6 cellular contexts compared by ENCODE assay signal in genomic region chrX:48910926-48911406, GRCh38. TPM values are rescaled to one million over a fixed set of nuclear protein-coding genes. Genes with fewer than 3 reads are reported as not detected.
A peak's percentile ranks its signal among the peaks of the same experiment; 100 is the strongest.
DNase-seq lines count a peak whose midpoint lies in the region; ATAC-seq and TF ChIP-seq lines count a peak whose summit lies in the region.

No MANE protein-coding gene starts in this region.

- peak overlapping the region; percentile 90 for H3K4me2 ChIP-seq in KMS-11

- DNase-seq in A673 (ENCODE audit: low spot score) (peak; percentile 30), epithelial cell of esophagus (ENCODE audit: low read depth) (peak; percentile 25), spleen (no peak), AG08395 (ENCODE audit: low spot score) (no peak)

- H3K27me3 ChIP-seq in A673 (replicated peaks; ENCODE audit: insufficient read depth, low read depth, low read length, poor library complexity) = no peaks in the 10 kb centered on the region
- no peaks in the 10 kb centered on the region for H3K27me3 ChIP-seq in KMS-11 (ENCODE audit: insufficient read depth, low read depth)
- H3K27me3 ChIP-seq in spleen (replicated peaks in 1 of 7) = no peaks in the 10 kb centered on the region

- POLR2A ChIA-PET in A673 (lab: Charles Lee; ENCODE audit: low non-redundant PET) = no interaction called here

- no peak for TF ChIP-seq CTCF in A673 (conservative IDR thresholded peaks at IDR 0.05; ENCODE audit: low read depth, low read length)
- TF ChIP-seq CTCF in KMS-11 (conservative IDR thresholded peaks at IDR 0.05; ENCODE audit: low read depth, low read length) = no peak
- TF ChIP-seq CTCF in epithelial cell of esophagus (IDR thresholded peaks at IDR 0.05; ENCODE audit: insufficient read depth, low read depth, low read length, missing control alignments) = no peak
- TF ChIP-seq CTCF in spleen (IDR thresholded peaks at IDR 0.05 in 8 of 11, conservative IDR thresholded peaks at IDR 0.05 in 3 of 11) = peak in 1 of 11 experiments; percentile 3

- H4K20me1 ChIP-seq in KMS-11 (ENCODE audit: insufficient read depth) = peaks cover 16% of the 10 kb centered on the region

- peaks cover 21% of the 10 kb centered on the region for H3K79me2 ChIP-seq in KMS-11 (ENCODE audit: insufficient read depth, low read depth)

- CTCF ChIA-PET in A673 (lab: Charles Lee) = no interaction called here

- H3K4me3 ChIP-seq in A673 (ENCODE audit: low read depth, low read length, poor library complexity, severe bottlenecking) (peak overlapping the region; percentile 82), KMS-11 (IDR thresholded peaks at IDR 0.05; ENCODE audit: insufficient read depth, low read depth, low read length) (no peak overlapping the region), epithelial cell of esophagus (ENCODE audit: low read length) (peak overlapping the region; percentile 83), spleen (peak overlapping the region; percentile 53 to 85 (median 63))

- peaks cover 8% of the 10 kb centered on the region for H3K36me3 ChIP-seq in A673 (ENCODE audit: insufficient read depth, low read length, poor library complexity, severe bottlenecking)
- peaks cover 11% of the 10 kb centered on the region; the same call in 1 of the 2 replicates for H3K36me3 ChIP-seq in KMS-11 (ENCODE audit: insufficient read depth)
- H3K36me3 ChIP-seq in spleen = peaks cover 0 to 62% (median 19%) of the 10 kb centered on the region in 6 donors

- peak overlapping the region; percentile 50; the same call in 1 of the 2 replicates for H3K9ac ChIP-seq in KMS-11

- 1 to 38% (median 1%) methylated on average over 10 to 12 of the region's 12 CpGs for WGBS in spleen, 5 donors

- no peak overlapping the region for H2AFZ ChIP-seq in KMS-11 (ENCODE audit: low read depth)

- no TSS peak for BruUV-seq in A673 (replicated peaks; lab: Mats Ljungman, UMichigan)

- no peak for ATAC-seq in GM21786 (IDR thresholded peaks at IDR 0.05; ENCODE audit: unreplicated experiment)

- H3K27ac ChIP-seq in A673 (ENCODE audit: low read depth, low read length, poor library complexity, severe bottlenecking) (peak overlapping the region; percentile 73), KMS-11 (peak overlapping the region; percentile 93), spleen (peak overlapping the region in 7 of 8 donors; percentile 81 to 90 (median 88))

- H3K4me1 ChIP-seq in A673 (ENCODE audit: insufficient read depth, low read length, poor library complexity, severe bottlenecking) (no peaks in the 10 kb centered on the region), KMS-11 (ENCODE audit: low read depth, poor library complexity, severe bottlenecking) (peaks cover 28% of the 10 kb centered on the region), spleen (peaks cover 0 to 56% (median 28%) of the 10 kb centered on the region in 6 donors)

- TF ChIP-seq POLR2A in spleen (IDR thresholded peaks at IDR 0.05) = no peak

- intact Hi-C loops in A673 (cut with micrococcal nuclease; ENCODE audit: unreplicated experiment) = no loop called here
- intact Hi-C loops in spleen (cut with DNase I; ENCODE audit: low total_unique reads) = no loop called here

- no peaks in the 10 kb centered on the region for H3K9me3 ChIP-seq in A673 (ENCODE audit: low read depth, low read length, poor library complexity, severe bottlenecking)
- H3K9me3 ChIP-seq in spleen = no peaks in the 10 kb centered on the region

RNA-seq across cellular contexts. Expression of gene SLC35A2, which starts 0.5 kb away (rescaled TPM):
- 21.7 and 30.4 TPM in 2 replicates for total RNA-seq in A673 (2021)
- total RNA-seq in spleen = 10 to 100 TPM; 15.0 to 20.8 (median 17.4) TPM
- 1 to 10 TPM; 6.2 to 8.7 (median 8.3) TPM for polyA plus RNA-seq in spleen

RNA-seq across cellular contexts. Expression of gene PIM2, which starts 7.9 kb away (rescaled TPM):
- 14.9 and 19.9 TPM in 2 replicates for total RNA-seq in A673 (2021)
- total RNA-seq in spleen = 100 to 1,000 TPM in 6 of 7 donors, 10 to 100 TPM in 1; 89.1 to 220 (median 159) TPM
- polyA plus RNA-seq in spleen = 10 to 100 TPM; 54.2 to 86.6 (median 62.4) TPM

RNA-seq across cellular contexts. Expression of gene PQBP1, which starts 13.2 kb away (rescaled TPM):
- 113 and 133 TPM in 2 replicates for total RNA-seq in A673 (2021)
- total RNA-seq in spleen = 10 to 100 TPM; 53.5 to 73.6 (median 68.6) TPM
- polyA plus RNA-seq in spleen = 10 to 100 TPM; 83.8 to 97.3 (median 92.9) TPM

RNA-seq across cellular contexts. Expression of gene TIMM17B, which starts 13.4 kb away (rescaled TPM):
- 60.8 and 72.4 TPM in 2 replicates for total RNA-seq in A673 (2021)
- 10 to 100 TPM; 29.3 to 50.0 (median 38.2) TPM for total RNA-seq in spleen
- 10 to 100 TPM; 54.9 to 68.8 (median 59.1) TPM for polyA plus RNA-seq in spleen

RNA-seq across cellular contexts. Expression of gene OTUD5, which starts 46.4 kb away (rescaled TPM):
- 58.0 and 67.5 TPM in 2 replicates for total RNA-seq in A673 (2021)
- 10 to 100 TPM; 47.2 to 65.8 (median 58.5) TPM for total RNA-seq in spleen
- polyA plus RNA-seq in spleen = 10 to 100 TPM; 29.6 to 53.2 (median 46.6) TPM

Comparison
In these comparisons a context has a peak if more than half of its experiments do, and no peak if none do; other contexts are left out.
1. DNase-seq: peak in A673 (single experiment) and epithelial cell of esophagus (single experiment); none in spleen (single experiment) and AG08395 (single experiment).
2. Peak in every context shown above with its lines, with median percentiles within 50 percentile points of each other: H3K27ac ChIP-seq.